ENCODE assay signal across 29 cellular contexts in genomic region chr16:29748077-29748759, GRCh38. TPM values are rescaled to one million over a fixed set of nuclear protein-coding genes. Genes with fewer than 3 reads are reported as not detected.
DNase-seq lines count a peak whose midpoint lies in the region; ATAC-seq, FAIRE-seq and TF ChIP-seq lines count a peak whose summit lies in the region.
"Had no signal": no experiment of that assay in that cellular context is flagged by ENCODE, and none has a peak within 500 bp of the region (broad histone marks: within the 10 kb centered on the region; RNA-seq: fewer than 3 reads in every experiment).

No MANE protein-coding gene starts in this region.

- H3K36me3 ChIP-seq in transverse colon (no peaks in the 10 kb centered on the region), esophagus muscularis mucosa (no peaks in the 10 kb centered on the region)
- H3K36me3 ChIP-seq: cardiac muscle cell, suprapubic skin, uterus had no signal

- peaks cover 47% of the 10 kb centered on the region for H3K36me3 Mint-ChIP-seq in activated naive CD4-positive, alpha-beta T cell treated with anti-CD3 and anti-CD28 coated beads, Interleukin-2, amount 10 ng/mL, durations not matched to agents 7 days and 5 days
- peaks cover 7 to 24% of the 10 kb centered on the region in 2 donors for H3K36me3 Mint-ChIP-seq in activated naive CD4-positive, alpha-beta T cell treated with anti-CD3 and anti-CD28 coated beads, Interleukin-2, amount 50 U/mL, for 72 hours
- H3K36me3 Mint-ChIP-seq in T-cell: peaks cover 29% of the 10 kb centered on the region

- ATAC-seq in activated naive CD4-positive, alpha-beta T cell treated with anti-CD3 and anti-CD28 coated beads, Interleukin-2, amount 50 U/mL, for 72 hours: no peak
- ATAC-seq in T-cell (replicated peaks in 1 of 4) (no peak), left colon (peak; percentile 55), HG03439 (IDR thresholded peaks at IDR 0.05; ENCODE audit: unreplicated experiment) (no peak)
- ATAC-seq: activated CD4-positive, CD25-positive, alpha-beta regulatory T cell treated with anti-CD3 and anti-CD28 coated beads, Interleukin-2, amount 50 U/mL, for 24 hours; right cardiac atrium; SK-N-SH treated with all-trans-retinoic acid at 6 μM for 48 hours; stimulated activated naive B cell treated with anti-CD40 and anti-IgM and Interleukin-4, amounts not matched to agents 10 μg/mL and 1 μg/mL and 100 μg/mL, for 72 hours had no signal

- H3K4me3 ChIP-seq in transverse colon (no peak overlapping the region), esophagus muscularis mucosa (no peak overlapping the region)
- H3K4me3 ChIP-seq: cardiac muscle cell, suprapubic skin, uterus had no signal

- in situ Hi-C loops in transverse colon (cut with MboI; ENCODE audit: low pct_ligation_motif_present in 1 of 4, low pct_unique_long_range_greater_than_20kb in 1 of 4, low sequenced_read_pairs in 3 of 4): no loop called here

- TF ChIP-seq POLR2A in transverse colon (IDR thresholded peaks at IDR 0.05) (no peak), esophagus muscularis mucosa (IDR thresholded peaks at IDR 0.05; ENCODE audit: low read depth) (no peak)

- peaks cover 5% of the 10 kb centered on the region for H3K27me3 Mint-ChIP-seq in activated naive CD4-positive, alpha-beta T cell treated with anti-CD3 and anti-CD28 coated beads, Interleukin-2, amount 10 ng/mL, durations not matched to agents 7 days and 5 days
- H3K27me3 Mint-ChIP-seq in T-cell: peaks cover 0 to 2% of the 10 kb centered on the region in 2 donors
- H3K27me3 Mint-ChIP-seq: dendritic cell treated with granulocyte-macrophage colony-stimulating factor and Interleukin-4, amounts not matched to agents 40 ng/mL and 50 ng/mL, for 4 days; stimulated activated naive B cell treated with anti-CD40 and anti-IgM and Interleukin-4, amounts not matched to agents 10 μg/mL and 1 μg/mL and 100 μg/mL, for 72 hours had no signal

- peak overlapping the region; percentile 80 for H3K27ac Mint-ChIP-seq in activated naive CD4-positive, alpha-beta T cell treated with anti-CD3 and anti-CD28 coated beads, Interleukin-2, amount 10 ng/mL, durations not matched to agents 7 days and 5 days
- H3K27ac Mint-ChIP-seq in activated naive CD4-positive, alpha-beta T cell treated with anti-CD3 and anti-CD28 coated beads, Interleukin-2, amount 50 U/mL, for 72 hours: no peak overlapping the region
- H3K27ac Mint-ChIP-seq in T-cell: peak overlapping the region; percentile 98 to 99
- H3K27ac Mint-ChIP-seq: dendritic cell treated with granulocyte-macrophage colony-stimulating factor and Interleukin-4, amounts not matched to agents 40 ng/mL and 50 ng/mL, for 4 days; stimulated activated naive B cell treated with anti-CD40 and anti-IgM and Interleukin-4, amounts not matched to agents 10 μg/mL and 1 μg/mL and 100 μg/mL, for 72 hours had no signal

- H3K4me3 Mint-ChIP-seq in activated naive CD4-positive, alpha-beta T cell treated with anti-CD3 and anti-CD28 coated beads, Interleukin-2, amount 10 ng/mL, durations not matched to agents 7 days and 5 days: no peak overlapping the region
- peak overlapping the region in 2 of 3 donors; percentile 19 to 24 for H3K4me3 Mint-ChIP-seq in T-cell
- H3K4me3 Mint-ChIP-seq: dendritic cell treated with granulocyte-macrophage colony-stimulating factor and Interleukin-4, amounts not matched to agents 40 ng/mL and 50 ng/mL, for 4 days; stimulated activated naive B cell treated with anti-CD40 and anti-IgM and Interleukin-4, amounts not matched to agents 10 μg/mL and 1 μg/mL and 100 μg/mL, for 72 hours had no signal

- intact Hi-C loops in left colon (cut with DNase I, micrococcal nuclease): no loop called here
- intact Hi-C loops in transverse colon (cut with DNase I; ENCODE audit: low total_unique reads): no loop called here
- intact Hi-C loops in esophagus muscularis mucosa (cut with DNase I): no loop called here

- H3K27me3 ChIP-seq in transverse colon (no peaks in the 10 kb centered on the region), esophagus muscularis mucosa (no peaks in the 10 kb centered on the region)
- H3K27me3 ChIP-seq: cardiac muscle cell, suprapubic skin, uterus had no signal

- TF ChIP-seq EP300 in transverse colon (IDR thresholded peaks at IDR 0.05; ENCODE audit: low read depth) (no peak), esophagus muscularis mucosa (IDR thresholded peaks at IDR 0.05) (no peak)

- WGBS in transverse colon (ENCODE audit: low coverage in 1 of 2), 2 donors: 97% methylated on average over 15 of the region's 30 CpGs; no CpG with 5 or more reads in 1 of the 2 donors
- 97% methylated on average over 26 of the region's 30 CpGs for WGBS in esophagus muscularis mucosa

- no peak for DNase-seq in activated naive CD4-positive, alpha-beta T cell treated with anti-CD3 and anti-CD28 coated beads, Interleukin-2, amount 10 ng/mL, durations not matched to agents 7 days and 5 days
- no peak for DNase-seq in activated naive CD4-positive, alpha-beta T cell treated with anti-CD3 and anti-CD28 coated beads, Interleukin-2, amount 50 U/mL, for 72 hours (ENCODE audit: low spot score in 2 of 2)
- no peak for DNase-seq in T-cell
- DNase-seq in left colon: no peak
- no peak for DNase-seq in transverse colon
- no peak for DNase-seq in esophagus muscularis mucosa (ENCODE audit: extremely low spot score)
- DNase-seq in frontal cortex (ENCODE audit: low spot score in 2 of 2): no peak
- DNase-seq: ACHN; activated naive CD4-positive, alpha-beta T cell treated with anti-CD3 and anti-CD28 coated beads, Interleukin-2, amount 50 U/mL, for 16 hours; C1 segment of cervical spinal cord; DMS153; KBM-7; mesenchymal stem cell; MM.1S; NCI-H1436; NCI-H446; stimulated activated CD4-positive, alpha-beta T cell treated with anti-CD3 and anti-CD28 coated beads, Interleukin-12 subunit alpha, Interleukin-12 subunit beta, amount 100 ng/mL, for 4 hours; stimulated activated CD4-positive, alpha-beta T cell treated with anti-CD3 and anti-CD28 coated beads, Interleukin-4, amount 100 ng/mL, for 24 hours; stimulated activated naive B cell treated with anti-CD40 and anti-IgM and Interleukin-4, amounts not matched to agents 10 μg/mL and 1 μg/mL and 100 μg/mL, for 72 hours; uterus had no signal

- H3K4me1 Mint-ChIP-seq in activated naive CD4-positive, alpha-beta T cell treated with anti-CD3 and anti-CD28 coated beads, Interleukin-2, amount 10 ng/mL, durations not matched to agents 7 days and 5 days: peaks cover 46% of the 10 kb centered on the region
- H3K4me1 Mint-ChIP-seq in T-cell: peaks cover 41 to 51% (median 42%) of the 10 kb centered on the region in 3 donors

- no peaks in the 10 kb centered on the region for H3K9me3 Mint-ChIP-seq in activated naive CD4-positive, alpha-beta T cell treated with anti-CD3 and anti-CD28 coated beads, Interleukin-2, amount 10 ng/mL, durations not matched to agents 7 days and 5 days
- no peaks in the 10 kb centered on the region for H3K9me3 Mint-ChIP-seq in activated naive CD4-positive, alpha-beta T cell treated with anti-CD3 and anti-CD28 coated beads, Interleukin-2, amount 50 U/mL, for 72 hours
- H3K9me3 Mint-ChIP-seq in T-cell: no peaks in the 10 kb centered on the region
- H3K9me3 Mint-ChIP-seq: dendritic cell treated with granulocyte-macrophage colony-stimulating factor and Interleukin-4, amounts not matched to agents 40 ng/mL and 50 ng/mL, for 4 days had no signal

- H3K9me3 ChIP-seq in transverse colon (no peaks in the 10 kb centered on the region), esophagus muscularis mucosa (no peaks in the 10 kb centered on the region)
- H3K9me3 ChIP-seq: suprapubic skin, uterus had no signal

- FAIRE-seq in frontal cortex (lab: Jason Lieb, UNC): no peak

- POLR2A ChIA-PET in T-cell (lab: Charles Lee): no interaction called here

- CTCF ChIA-PET in activated naive CD4-positive, alpha-beta T cell treated with anti-CD3 and anti-CD28 coated beads, Interleukin-2, amount 10 ng/mL, durations not matched to agents 7 days and 5 days (lab: Charles Lee): interaction anchor here (0.9 to 1.8 kb wide), 4 partner anchors 9 to 41 kb away, joined by 3 to 7 read pairs (median 3); no protein-coding TSS in a partner anchor
- CTCF ChIA-PET in T-cell (lab: Charles Lee): interaction anchor here in 1 of 2 donors (0.7 to 1.0 kb wide), 2 partner anchors 10 to 48 kb away, joined by 3 read pairs; no protein-coding TSS in a partner anchor

- H3K4me1 ChIP-seq in transverse colon (peaks cover 6 to 43% (median 27%) of the 10 kb centered on the region in 4 donors), esophagus muscularis mucosa (no peaks in the 10 kb centered on the region)
- H3K4me1 ChIP-seq: parathyroid adenoma, suprapubic skin, uterus had no signal

- H3K27ac ChIP-seq in transverse colon: peak overlapping the region; percentile 53 to 81 (median 72)
- H3K27ac ChIP-seq in esophagus muscularis mucosa (replicated peaks in 1 of 4): no peak overlapping the region
- H3K27ac ChIP-seq: cardiac muscle cell, parathyroid adenoma, suprapubic skin, uterus had no signal

- no peak for TF ChIP-seq CTCF in transverse colon (IDR thresholded peaks at IDR 0.05)
- no peak for TF ChIP-seq CTCF in esophagus muscularis mucosa (IDR thresholded peaks at IDR 0.05)

RNA-seq across cellular contexts. Expression of gene C16orf54, which starts 2.4 kb away (rescaled TPM):
- 10 to 100 TPM; 14.0 to 19.5 TPM for total RNA-seq in activated naive CD4-positive, alpha-beta T cell treated with anti-CD3 and anti-CD28 coated beads, Interleukin-2, amount 50 U/mL, for 72 hours
- total RNA-seq in T-cell (100 to 1,000 TPM; 122 to 194 (median 142) TPM), left colon (1 to 10 TPM; 1.6 to 3.2 TPM), transverse colon (1 to 10 TPM in 3 of 4 donors, not detected in 1; 3.0 to 8.2 (median 3.8) TPM), esophagus muscularis mucosa (1 to 10 TPM; 1.3 to 2.5 (median 1.8) TPM), frontal cortex (0.41 TPM)
- total RNA-seq: cardiac muscle cell had no signal

RNA-seq across cellular contexts. Expression of gene ZG16, which starts 29.8 kb away (rescaled TPM):
- not detected for total RNA-seq in activated naive CD4-positive, alpha-beta T cell treated with anti-CD3 and anti-CD28 coated beads, Interleukin-2, amount 50 U/mL, for 72 hours
- total RNA-seq in T-cell (under 1 TPM in 2 of 5 donors, not detected in 3; 0.09 to 0.15 TPM), left colon (1,000 to 10,000 TPM; 1,315 to 1,793 TPM), transverse colon (1,000 to 10,000 TPM in 1 of 4 donors, 100 to 1,000 TPM in 1, 10 to 100 TPM in 2; 73.4 to 1,268 (median 104) TPM), esophagus muscularis mucosa (under 1 TPM in 1 of 4 donors, not detected in 3; 0.23 TPM), frontal cortex (not detected)
- total RNA-seq: cardiac muscle cell, OCI-LY7, right cardiac atrium had no signal

RNA-seq across cellular contexts. Expression of gene KIF22, which starts 42.3 kb away (rescaled TPM):
- 100 to 1,000 TPM; 151 to 268 TPM for total RNA-seq in activated naive CD4-positive, alpha-beta T cell treated with anti-CD3 and anti-CD28 coated beads, Interleukin-2, amount 50 U/mL, for 72 hours
- total RNA-seq in T-cell: 10 to 100 TPM; 84.1 to 95.2 (median 84.9) TPM
- total RNA-seq in left colon: 10 to 100 TPM; 53.0 to 55.2 TPM
- 100 to 1,000 TPM in 1 of 4 donors, 10 to 100 TPM in 3; 37.6 to 159 (median 59.5) TPM for total RNA-seq in transverse colon
- 10 to 100 TPM; 10.8 to 12.3 (median 11.8) TPM for total RNA-seq in esophagus muscularis mucosa
- total RNA-seq in frontal cortex: 37.1 TPM

RNA-seq across cellular contexts. Expression of gene MAZ, which starts 58.1 kb away (rescaled TPM):
- 100 to 1,000 TPM; 285 to 386 TPM for total RNA-seq in activated naive CD4-positive, alpha-beta T cell treated with anti-CD3 and anti-CD28 coated beads, Interleukin-2, amount 50 U/mL, for 72 hours
- total RNA-seq in T-cell (100 to 1,000 TPM; 240 to 326 (median 305) TPM), left colon (100 to 1,000 TPM; 252 to 365 TPM), transverse colon (100 to 1,000 TPM; 170 to 292 (median 233) TPM), esophagus muscularis mucosa (100 to 1,000 TPM; 120 to 284 (median 158) TPM), frontal cortex (373 TPM)

Comparison
In these comparisons a context has a peak if more than half of its experiments do, and no peak if none do; other contexts are left out.
1. H3K27ac Mint-ChIP-seq: peak in activated naive CD4-positive, alpha-beta T cell treated with anti-CD3 and anti-CD28 coated beads, Interleukin-2, amount 10 ng/mL, durations not matched to agents 7 days and 5 days (single experiment) and T-cell (2 of 2); none in activated naive CD4-positive, alpha-beta T cell treated with anti-CD3 and anti-CD28 coated beads, Interleukin-2, amount 50 U/mL, for 72 hours (0 of 2).
2. H3K27ac ChIP-seq: peak in transverse colon (4 of 4); none in esophagus muscularis mucosa (0 of 4).
3. RNA of gene C16orf54, which starts 2.4 kb away (total RNA-seq): 122 to 194 TPM in T-cell; 14.0 to 19.5 TPM in activated naive CD4-positive, alpha-beta T cell treated with anti-CD3 and anti-CD28 coated beads, Interleukin-2, amount 50 U/mL, for 72 hours, 3.0 to 8.2 TPM in transverse colon, 1.6 to 3.2 TPM in left colon, 1.3 to 2.5 TPM in esophagus muscularis mucosa and 0.41 TPM in frontal cortex (single experiment); every median in the first group is over 4 times any median in the second.
4. RNA of gene ZG16, which starts 29.8 kb away (total RNA-seq): 1,315 to 1,793 TPM in left colon and 73.4 to 1,268 TPM in transverse colon; 0.09 to 0.15 TPM in T-cell, not detected in activated naive CD4-positive, alpha-beta T cell treated with anti-CD3 and anti-CD28 coated beads, Interleukin-2, amount 50 U/mL, for 72 hours, 0.23 TPM in esophagus muscularis mucosa and not detected in frontal cortex (single experiment); every median in the first group is over 10 times any median in the second.